Comparison of ENCODE assay signal across 14 cellular contexts in genomic region chr4:82811838-82812672, GRCh38. TPM values are rescaled to one million over a fixed set of nuclear protein-coding genes. Genes with fewer than 3 reads are reported as not detected.
A peak's percentile ranks its signal among the peaks of the same experiment; 100 is the strongest.
DNase-seq lines count a peak whose midpoint lies in the region; ATAC-seq and TF ChIP-seq lines count a peak whose summit lies in the region.
"Had no signal": no experiment of that assay in that cellular context is flagged by ENCODE, and none has a peak within 500 bp of the region (broad histone marks: within the 10 kb centered on the region; RNA-seq: fewer than 3 reads in every experiment).

No MANE protein-coding gene starts in this region.

- TF ChIP-seq CTCF in fibroblast of mammary gland (conservative IDR thresholded peaks at IDR 0.05; ENCODE audit: control insufficient read depth, insufficient read depth, low read depth, low read length), result no peak

- no peaks in the 10 kb centered on the region for H3K79me2 ChIP-seq in GM23248 (ENCODE audit: insufficient read depth)

- in situ Hi-C loops in GM23248 (cut with MboI), result no loop called here

- H2AFZ ChIP-seq in GM23248, result no peak overlapping the region

- peak overlapping the region; percentile 7; the same call in 1 of the 2 replicates for H3K27ac ChIP-seq in GM23248

- DNase-seq in GM23248 (no peak), NCI-H2227 treated with DMSO at 0.1 percent for 48 hours (lab: John Stamatoyannopoulos, UW) (peak; percentile 40), fibroblast of mammary gland (ENCODE audit: low read depth) (peak; percentile 16), retina (peak; percentile 78), NCI-H1436 treated with DMSO at 0.1 percent for 48 hours (lab: John Stamatoyannopoulos, UW) (no peak)
- DNase-seq in activated CD8-positive, alpha-beta memory T cell treated with anti-CD3 and anti-CD28 coated beads for 24 hours, result no peak
- DNase-seq: activated CD8-positive, alpha-beta memory T cell treated with anti-CD3 and anti-CD28 coated beads, Interleukin-2, amount 50 U/mL, for 4 hours; aorta; NCI-H524; stimulated activated CD4-positive, alpha-beta T cell treated with anti-CD3 and anti-CD28 coated beads, Interleukin-2, amount 100 ng/mL, for 48 hours; upper lobe of left lung had no signal

- no peaks in the 10 kb centered on the region for H3K4me1 ChIP-seq in GM23248 (ENCODE audit: insufficient read depth)
- H3K4me1 ChIP-seq: Caco-2 had no signal

- H3F3A ChIP-seq in GM23248 (ENCODE audit: insufficient read depth), result peaks cover 47% of the 10 kb centered on the region

- H3K27me3 ChIP-seq in GM23248 (replicated peaks; ENCODE audit: insufficient read depth), result no peaks in the 10 kb centered on the region
- H3K27me3 ChIP-seq: upper lobe of left lung had no signal

- no peak overlapping the region for H3K4me3 ChIP-seq in GM23248
- no peak overlapping the region for H3K4me3 ChIP-seq in fibroblast of mammary gland (ENCODE audit: control insufficient read depth, low read depth, low read length)
- H3K4me3 ChIP-seq: upper lobe of left lung had no signal

- ATAC-seq in GM18867 (IDR thresholded peaks at IDR 0.05; ENCODE audit: unreplicated experiment) (no peak), HG02610 (IDR thresholded peaks at IDR 0.05; ENCODE audit: unreplicated experiment) (no peak)

- H3K9me2 ChIP-seq in GM23248 (ENCODE audit: insufficient read depth), result no peaks in the 10 kb centered on the region

- H3K4me2 ChIP-seq in GM23248 (ENCODE audit: unreplicated experiment), result no peak overlapping the region

- WGBS in GM23248 (ENCODE audit: low coverage in 1 of 2, low lambda C conversion rate in 2 of 2, missing lambda C conversion rate in 2 of 2), 2 experiments, result 33 to 38% methylated on average over 8 of the region's 8 CpGs

- no peaks in the 10 kb centered on the region for H4K20me1 ChIP-seq in GM23248 (ENCODE audit: insufficient read depth)

- H3K9ac ChIP-seq in GM23248, result no peak overlapping the region

- peaks cover 4% of the 10 kb centered on the region; the same call in 1 of the 2 replicates for H3K36me3 ChIP-seq in GM23248 (ENCODE audit: low read depth)

- no peaks in the 10 kb centered on the region for H3K9me3 ChIP-seq in GM23248 (ENCODE audit: low read depth)
- H3K9me3 ChIP-seq: Caco-2, upper lobe of left lung had no signal

RNA-seq across cellular contexts. Expression of gene SCD5, which starts 13.5 kb away (rescaled TPM):
- 37.6 and 39.8 TPM in 2 replicates for total RNA-seq in GM23248 (2014; rRNA removed; shearing (Covaris generic))
- polyA plus RNA-seq in GM23248 (2016; fragmentation: Nextera tagmentation; extraction: Ambion mirVana), result 12.5 TPM in 2 replicates

Comparison
In these comparisons a context has a peak if more than half of its experiments do, and no peak if none do; other contexts are left out.
1. DNase-seq: peak in NCI-H2227 treated with DMSO at 0.1 percent for 48 hours (single experiment), fibroblast of mammary gland (single experiment) and retina (single experiment); none in GM23248 (single experiment), NCI-H1436 treated with DMSO at 0.1 percent for 48 hours (single experiment) and activated CD8-positive, alpha-beta memory T cell treated with anti-CD3 and anti-CD28 coated beads for 24 hours (single experiment).